8 cellular contexts compared by ENCODE assay signal in the genomic region with DNA sequence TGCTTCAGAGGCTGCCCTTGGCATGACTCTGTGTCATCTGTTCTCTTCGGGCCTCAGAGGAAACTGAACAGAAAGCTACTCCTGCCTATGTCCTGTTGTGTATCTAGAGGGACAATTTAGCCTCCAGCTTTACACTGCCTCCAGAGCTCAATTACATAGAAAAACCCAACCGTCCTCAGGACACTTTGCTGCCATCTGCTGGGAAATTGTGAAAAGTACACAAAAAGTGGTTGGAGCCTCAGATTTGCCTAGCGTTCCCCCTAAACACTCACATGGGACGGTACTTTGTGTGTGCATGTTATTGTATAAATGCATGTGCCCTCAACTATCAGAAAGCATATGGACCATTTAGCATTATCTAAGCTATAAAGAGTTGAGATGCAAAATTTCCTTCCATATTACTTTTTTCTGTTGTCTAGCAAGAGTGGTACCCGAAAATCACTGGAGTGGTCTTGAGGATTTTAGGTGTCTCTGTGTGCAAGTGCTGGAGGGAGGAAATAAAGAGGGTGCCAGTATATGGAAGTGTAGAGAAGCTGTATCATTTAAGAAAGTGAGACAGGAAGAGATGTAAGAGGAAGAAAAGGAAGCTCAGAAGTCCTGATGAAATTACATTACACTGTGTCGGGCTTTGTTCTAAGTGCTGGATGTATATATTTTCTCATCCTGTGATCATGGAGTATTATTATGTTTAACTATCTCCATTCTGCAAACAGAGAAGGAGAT. TPM values are rescaled to one million over a fixed set of nuclear protein-coding genes. Genes with fewer than 3 reads are reported as not detected.
DNase-seq lines count a peak whose midpoint lies in the region; ATAC-seq, FAIRE-seq and TF ChIP-seq lines count a peak whose summit lies in the region.
"Had no signal": no experiment of that assay in that cellular context is flagged by ENCODE, and none has a peak within 500 bp of the region (broad histone marks: within the 10 kb centered on the region; RNA-seq: fewer than 3 reads in every experiment).

No MANE protein-coding gene starts in this region.

- TF ChIP-seq CTCF in NB4 (IDR thresholded peaks at IDR 0.05; ENCODE audit: low read depth, low read length): peak; percentile 53
- peak; percentile 48 to 67 for TF ChIP-seq CTCF in mammary epithelial cell (conservative IDR thresholded peaks at IDR 0.05 in 1 of 2, IDR thresholded peaks at IDR 0.05 in 1 of 2; ENCODE audit: extremely low read depth in 1 of 2, insufficient read depth in 1 of 2, low read depth in 1 of 2, low read length in 2 of 2)
- peak; percentile 48 for TF ChIP-seq CTCF in mesothelial cell of epicardium (IDR thresholded peaks at IDR 0.05; ENCODE audit: unreplicated experiment)

- H3K27me3 ChIP-seq in mammary epithelial cell (ENCODE audit: insufficient read depth, low read length): peaks cover 8% of the 10 kb centered on the region
- H3K27me3 ChIP-seq: foreskin keratinocyte had no signal

- H3K9me3 Mint-ChIP-seq in mesothelial cell of epicardium: no peaks in the 10 kb centered on the region

- H3K27ac Mint-ChIP-seq in mesothelial cell of epicardium: no peak overlapping the region

- peaks cover 3% of the 10 kb centered on the region for H3K4me1 Mint-ChIP-seq in mesothelial cell of epicardium

- TF ChIP-seq POLR2A in GM12891 (IDR thresholded peaks at IDR 0.05; ENCODE audit: low read depth, low read length): no peak
- TF ChIP-seq POLR2A in NB4 (IDR thresholded peaks at IDR 0.05; ENCODE audit: extremely low read depth, insufficient read length): no peak

- BruUV-seq in mammary epithelial cell (replicated peaks; lab: Mats Ljungman, UMichigan): no TSS peak

- no peak overlapping the region for H3K4me2 ChIP-seq in mammary epithelial cell (ENCODE audit: insufficient read depth, low read depth, low read length)

- H3K79me2 ChIP-seq in mammary epithelial cell (ENCODE audit: insufficient read depth, low read length): no peaks in the 10 kb centered on the region

- H4K20me1 ChIP-seq in mammary epithelial cell (ENCODE audit: insufficient read depth, low read length): no peaks in the 10 kb centered on the region

- in situ Hi-C loops in mammary epithelial cell (cut with MboI; ENCODE audit: low sequenced_read_pairs in 2 of 2): loop anchor here in 1 of 2 donors (10.0 to 25.0 kb wide), 2 partner anchors 361 to 417 kb away; no protein-coding TSS in a partner anchor

- H3K4me1 ChIP-seq in mammary epithelial cell (ENCODE audit: insufficient read depth, low read length): no peaks in the 10 kb centered on the region
- H3K4me1 ChIP-seq: foreskin keratinocyte had no signal

- no peak overlapping the region for H3K27ac ChIP-seq in mammary epithelial cell (ENCODE audit: insufficient read depth, low read depth, low read length)
- H3K27ac ChIP-seq: foreskin keratinocyte had no signal

- CTCF ChIA-PET in mammary epithelial cell (lab: Charles Lee; ENCODE audit: low non-redundant PET): interaction anchor here (0.6 to 1.9 kb wide), 6 partner anchors 13 to 132 kb away, joined by 3 to 14 read pairs (median 4); no protein-coding TSS in a partner anchor

- no peak for ATAC-seq in GM18511 (IDR thresholded peaks at IDR 0.05; ENCODE audit: unreplicated experiment)
- ATAC-seq: foreskin keratinocyte had no signal

- H3K9ac ChIP-seq in mammary epithelial cell (ENCODE audit: insufficient read depth, low read length): no peak overlapping the region

- no peaks in the 10 kb centered on the region for H3K36me3 ChIP-seq in mammary epithelial cell (ENCODE audit: insufficient read depth, low read length)

- H3K9me3 ChIP-seq in mammary epithelial cell (replicated peaks; ENCODE audit: insufficient read depth, low read length): no peaks in the 10 kb centered on the region

- H2AFZ ChIP-seq in mammary epithelial cell (ENCODE audit: low read depth, low read length): no peak overlapping the region

- no peak for DNase-seq in GM12891 (ENCODE audit: insufficient read length, low spot score)
- peak; percentile 68 for DNase-seq in NB4 (ENCODE audit: low read depth)
- peak; percentile 34 for DNase-seq in mammary epithelial cell
- DNase-seq in mesothelial cell of epicardium (ENCODE audit: low spot score in 2 of 2, unreplicated experiment in 2 of 2): no peak
- DNase-seq in NK-92 treated with Interleukin-12 subunit alpha and Interleukin-12 subunit beta, amount 100 ng/mL, for 24 hours (lab: John Stamatoyannopoulos, UW): no peak
- no peak for DNase-seq in Ammon's horn (ENCODE audit: low spot score)

- peaks cover 12% of the 10 kb centered on the region for H3K27me3 Mint-ChIP-seq in mesothelial cell of epicardium (ENCODE audit: low read depth)

- H3K36me3 Mint-ChIP-seq in mesothelial cell of epicardium: no peaks in the 10 kb centered on the region

- dilution Hi-C loops in mammary epithelial cell (cut with HindIII; ENCODE audit: low sequenced_read_pairs): no loop called here

- intact Hi-C loops in mammary epithelial cell (cut with micrococcal nuclease): loop anchor here (1.0 kb wide), 3 partner anchors 82 to 332 kb away; no protein-coding TSS in a partner anchor

- 44% methylated on average over 6 of the region's 6 CpGs for WGBS in mammary epithelial cell (ENCODE audit: low coverage, missing lambda C conversion rate)

- no peak overlapping the region for H3K4me3 Mint-ChIP-seq in mesothelial cell of epicardium

- FAIRE-seq in GM12891 (lab: Jason Lieb, UNC): peak; percentile 81

- no peak overlapping the region for H3K4me3 ChIP-seq in NB4 (ENCODE audit: low read depth, low read length)
- H3K4me3 ChIP-seq in mammary epithelial cell (replicated peaks in 1 of 3; ENCODE audit: insufficient read depth in 1 of 3, low read depth in 2 of 3, low read length in 3 of 3): no peak overlapping the region

TF ChIP-seq in GM12891, 5 proteins besides CTCF, POLR2A, EP300 and RAD21:
- no peak for TF ChIP-seq PAX5 (IDR thresholded peaks at IDR 0.05; ENCODE audit: insufficient read depth, low read length, severe bottlenecking)
- no peak for TF ChIP-seq POLR2AphosphoS5 (IDR thresholded peaks at IDR 0.05; ENCODE audit: low read depth, low read length)
- no peak for TF ChIP-seq TAF1 (IDR thresholded peaks at IDR 0.05; ENCODE audit: low read depth, low read length)
- no peak for TF ChIP-seq POU2F2 (IDR thresholded peaks at IDR 0.05; ENCODE audit: low read depth, low read length)
- no peak for TF ChIP-seq SPI1 (IDR thresholded peaks at IDR 0.05; ENCODE audit: low read depth, low read length)

RNA-seq across cellular contexts. Expression of a gene that starts 8.7 kb away (rescaled TPM):
- polyA plus RNA-seq in GM12891 (2012; ENCODE audit: low read depth, missing spikeins): not detected
- not detected for total RNA-seq in mammary epithelial cell
- not detected for polyA plus RNA-seq in mammary epithelial cell
- not detected for polyA minus RNA-seq in mammary epithelial cell
- 0.31 to 0.61 TPM in 2 of 3 replicates, not detected in the other for total RNA-seq in mesothelial cell of epicardium
- total RNA-seq: foreskin keratinocyte had no signal
- polyA plus RNA-seq: foreskin keratinocyte had no signal

RNA-seq across cellular contexts. Expression of a gene that starts 28.8 kb away (rescaled TPM):
- 0.51 TPM for polyA plus RNA-seq in GM12891 (2012; ENCODE audit: low read depth, missing spikeins)
- total RNA-seq in mammary epithelial cell (not detected), mesothelial cell of epicardium (not detected in 3 replicates)
- polyA plus RNA-seq in mammary epithelial cell: not detected
- polyA minus RNA-seq in mammary epithelial cell: not detected
- total RNA-seq: foreskin keratinocyte had no signal
- polyA plus RNA-seq: foreskin keratinocyte had no signal

Comparison
In these comparisons a context has a peak if more than half of its experiments do, and no peak if none do; other contexts are left out.
1. DNase-seq: peak in NB4 (single experiment) and mammary epithelial cell (single experiment); none in GM12891 (single experiment), mesothelial cell of epicardium (0 of 2), NK-92 treated with Interleukin-12 subunit alpha and Interleukin-12 subunit beta, amount 100 ng/mL, for 24 hours (single experiment) and Ammon's horn (single experiment).
2. Peak in every context shown above with its lines, with median percentiles within 50 percentile points of each other: CTCF ChIP-seq.